Comparison of ENCODE assay signal across 1 cellular context in genomic region chr7:16822029-16822428, GRCh38.
TF ChIP-seq lines count a peak whose summit lies in the region.

No MANE protein-coding gene starts in this region.

TF ChIP-seq in HepG2, 621 proteins besides CTCF, POLR2A, EP300 and RAD21:
- TF ChIP-seq, protein P1, sequence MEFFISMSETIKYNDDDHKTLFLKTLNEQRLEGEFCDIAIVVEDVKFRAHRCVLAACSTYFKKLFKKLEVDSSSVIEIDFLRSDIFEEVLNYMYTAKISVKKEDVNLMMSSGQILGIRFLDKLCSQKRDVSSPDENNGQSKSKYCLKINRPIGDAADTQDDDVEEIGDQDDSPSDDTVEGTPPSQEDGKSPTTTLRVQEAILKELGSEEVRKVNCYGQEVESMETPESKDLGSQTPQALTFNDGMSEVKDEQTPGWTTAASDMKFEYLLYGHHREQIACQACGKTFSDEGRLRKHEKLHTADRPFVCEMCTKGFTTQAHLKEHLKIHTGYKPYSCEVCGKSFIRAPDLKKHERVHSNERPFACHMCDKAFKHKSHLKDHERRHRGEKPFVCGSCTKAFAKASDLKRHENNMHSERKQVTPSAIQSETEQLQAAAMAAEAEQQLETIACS (CRISPR knock-in tag; IDR thresholded peaks at IDR 0.05) = no peak
- TF ChIP-seq, protein P2, sequence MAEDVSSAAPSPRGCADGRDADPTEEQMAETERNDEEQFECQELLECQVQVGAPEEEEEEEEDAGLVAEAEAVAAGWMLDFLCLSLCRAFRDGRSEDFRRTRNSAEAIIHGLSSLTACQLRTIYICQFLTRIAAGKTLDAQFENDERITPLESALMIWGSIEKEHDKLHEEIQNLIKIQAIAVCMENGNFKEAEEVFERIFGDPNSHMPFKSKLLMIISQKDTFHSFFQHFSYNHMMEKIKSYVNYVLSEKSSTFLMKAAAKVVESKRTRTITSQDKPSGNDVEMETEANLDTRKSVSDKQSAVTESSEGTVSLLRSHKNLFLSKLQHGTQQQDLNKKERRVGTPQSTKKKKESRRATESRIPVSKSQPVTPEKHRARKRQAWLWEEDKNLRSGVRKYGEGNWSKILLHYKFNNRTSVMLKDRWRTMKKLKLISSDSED (CRISPR knock-in tag; IDR thresholded peaks at IDR 0.05) = no peak
- TF ChIP-seq ATF7 (IDR thresholded peaks at IDR 0.05) (no peak), ATF7 (CRISPR knock-in tag; IDR thresholded peaks at IDR 0.05) (no peak), ZNF615 (CRISPR knock-in tag; IDR thresholded peaks at IDR 0.05; ENCODE audit: borderline replicate concordance) (no peak), ZNF710 (CRISPR knock-in tag; IDR thresholded peaks at IDR 0.05; ENCODE audit: borderline replicate concordance) (no peak)
TF ChIP-seq in HepG2: peak in this region for 0.
